Comparison of ENCODE assay signal across 1 cellular context in genomic region chr6:70551566-70551965, GRCh38.
A peak's percentile ranks its signal among the peaks of the same experiment; 100 is the strongest.
TF ChIP-seq lines count a peak whose summit lies in the region.

No MANE protein-coding gene starts in this region.

TF ChIP-seq in HepG2, 621 proteins besides CTCF, POLR2A, EP300 and RAD21:
- peak; percentile 40; the same call in 1 of the 2 replicates for TF ChIP-seq STAG1 (CRISPR knock-in tag; IDR thresholded peaks at IDR 0.05)
- peak; percentile 51 for TF ChIP-seq HNF4A (CRISPR knock-in tag; IDR thresholded peaks at IDR 0.05)
- no peak for TF ChIP-seq FIP1L1 (IDR thresholded peaks at IDR 0.05; ENCODE audit: borderline replicate concordance, insufficient read depth, low read depth, low read length)
- TF ChIP-seq HOXA3 (CRISPR knock-in tag; IDR thresholded peaks at IDR 0.05) = no peak
- no peak for TF ChIP-seq SETDB1 (CRISPR knock-in tag; IDR thresholded peaks at IDR 0.05; ENCODE audit: borderline replicate concordance)
